In the genomic region with DNA sequence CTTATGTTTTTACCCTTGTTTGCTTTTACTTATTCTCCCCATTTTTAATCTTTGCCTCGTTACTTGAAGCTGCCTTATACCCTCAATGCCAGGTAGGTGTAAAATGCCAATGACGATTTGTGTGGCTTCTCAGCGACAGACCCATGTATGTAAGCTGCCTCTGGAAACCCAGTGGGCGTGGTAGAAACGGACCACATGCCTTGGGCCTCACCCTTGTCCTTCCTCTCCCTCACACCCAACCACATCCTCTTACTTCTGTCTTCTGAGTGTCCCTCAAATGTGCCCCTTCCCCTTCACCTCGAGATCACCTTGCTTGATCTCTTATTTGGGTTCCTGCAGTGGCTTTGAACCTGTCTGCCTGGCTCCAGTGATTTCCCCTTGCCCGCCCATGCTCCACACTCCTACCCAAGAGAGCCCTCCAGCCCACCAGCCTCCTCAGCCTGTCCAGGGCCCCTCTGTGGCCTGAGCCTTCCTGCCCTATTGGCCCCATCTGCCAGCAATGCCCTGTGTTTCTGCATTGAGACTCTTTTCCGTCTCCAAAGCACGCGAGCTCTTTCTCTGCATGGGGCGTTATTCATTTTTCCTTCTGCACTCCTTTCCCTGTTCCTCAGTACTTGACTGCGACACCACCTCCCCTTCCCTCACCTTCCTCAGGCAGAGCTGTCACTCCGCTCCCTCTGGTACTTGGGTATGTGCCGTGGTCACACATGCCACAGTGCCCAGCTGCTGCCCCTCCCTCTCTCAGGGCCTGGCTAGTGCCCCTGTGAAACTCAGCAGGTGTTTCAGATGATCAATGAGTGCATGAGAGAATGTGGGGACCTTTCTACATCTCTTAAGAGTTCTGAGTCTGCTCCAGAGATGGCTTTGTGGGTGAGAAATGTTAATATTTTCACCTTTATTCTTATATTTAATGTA, we compare ENCODE assay signal across 14 cellular contexts.
DNase-seq lines count a peak whose midpoint lies in the region; ATAC-seq, FAIRE-seq and TF ChIP-seq lines count a peak whose summit lies in the region.
"Had no signal": no experiment of that assay in that cellular context is flagged by ENCODE, and none has a peak within 500 bp of the region (broad histone marks: within the 10 kb centered on the region; RNA-seq: fewer than 3 reads in every experiment).

No MANE protein-coding gene starts in this region.

- CTCF ChIA-PET in activated naive CD4-positive, alpha-beta T cell treated with anti-CD3 and anti-CD28 coated beads, Interleukin-2, amount 10 ng/mL, durations not matched to agents 7 days and 5 days (lab: Charles Lee) = interaction anchor here (0.8 to 1.3 kb wide), 2 partner anchors 59 to 143 kb away, joined by 3 read pairs; no protein-coding TSS in a partner anchor
- CTCF ChIA-PET in HepG2 (lab: Yijun Ruan, JAX; ENCODE audit: low intra/inter-chr PET ratio, low total read pairs) = no interaction called here

- H3K36me3 Mint-ChIP-seq in activated naive CD4-positive, alpha-beta T cell treated with anti-CD3 and anti-CD28 coated beads, Interleukin-2, amount 10 ng/mL, durations not matched to agents 7 days and 5 days = no peaks in the 10 kb centered on the region
- H3K36me3 Mint-ChIP-seq: type B pancreatic cell had no signal

- H3K9me3 ChIP-seq in HepG2 (ENCODE audit: low read length) = no peaks in the 10 kb centered on the region

- TF ChIP-seq RAD21 in HepG2 (CRISPR knock-in tag; IDR thresholded peaks at IDR 0.05) = no peak

- 95% methylated on average over 14 of the region's 14 CpGs for WGBS in HepG2 (ENCODE audit: low lambda C conversion rate)

- H2AFZ ChIP-seq in HepG2 (ENCODE audit: low read length) = no peak overlapping the region

- H3K9ac ChIP-seq in HepG2 (ENCODE audit: insufficient read depth, low read depth, low read length) = no peak overlapping the region

- no peaks in the 10 kb centered on the region for H3K27me3 ChIP-seq in HepG2 (ENCODE audit: control insufficient read depth in 1 of 2, insufficient read depth in 2 of 2, low read length in 2 of 2)

- peaks cover 73% of the 10 kb centered on the region for H3K4me1 ChIP-seq in HepG2 (ENCODE audit: insufficient read depth, low read length)

- FAIRE-seq in HepG2 (lab: Jason Lieb, UNC) = no peak

- no peak overlapping the region for H3K27ac Mint-ChIP-seq in activated naive CD4-positive, alpha-beta T cell treated with anti-CD3 and anti-CD28 coated beads, Interleukin-2, amount 10 ng/mL, durations not matched to agents 7 days and 5 days
- H3K27ac Mint-ChIP-seq: T-helper 1 cell treated with Interleukin-12 subunit alpha and Interleukin-12 subunit beta and Interleukin-4 antibody, amounts not matched to agents 30 μg/mL and 1 μg/mL, for 36 hours; type B pancreatic cell had no signal

- H3K27ac ChIP-seq in VCaP (peak overlapping the region; percentile 61), HepG2 (ENCODE audit: extremely low read length, insufficient read depth, low read length) (no peak overlapping the region)

- TF ChIP-seq POLR2A in HepG2 (IDR thresholded peaks at IDR 0.05; ENCODE audit: insufficient read depth in 1 of 2, low read depth in 2 of 2, low read length in 2 of 2) (no peak), GM18505 (IDR thresholded peaks at IDR 0.05; ENCODE audit: borderline replicate concordance, extremely low read depth, insufficient read depth, insufficient read length) (no peak)

- H3K27me3 Mint-ChIP-seq in activated naive CD4-positive, alpha-beta T cell treated with anti-CD3 and anti-CD28 coated beads, Interleukin-2, amount 10 ng/mL, durations not matched to agents 7 days and 5 days = no peaks in the 10 kb centered on the region
- H3K27me3 Mint-ChIP-seq: type B pancreatic cell had no signal

- no peak overlapping the region for H3K4me2 ChIP-seq in HepG2 (ENCODE audit: low read depth, low read length)
- H3K4me2 ChIP-seq: smooth muscle cell had no signal

- H3K36me3 ChIP-seq in HepG2 (replicated peaks in 1 of 2; ENCODE audit: control insufficient read depth in 1 of 2, insufficient read depth in 2 of 2, low read length in 2 of 2) = 0 out of 5 replicates have a peak, but pooled peaks cover 0 to 1% of the 10 kb centered on the region in 2 experiments

- TF ChIP-seq CTCF in VCaP (conservative IDR thresholded peaks at IDR 0.05) (no peak), HepG2 (CRISPR knock-in tag; IDR thresholded peaks at IDR 0.05) (no peak)

- intact Hi-C loops in HepG2 (cut with micrococcal nuclease; ENCODE audit: unreplicated experiment) = loop anchor here (10.0 kb wide), 2 partner anchors 274 to 394 kb away; no protein-coding TSS in a partner anchor

- H3K9me3 Mint-ChIP-seq in activated naive CD4-positive, alpha-beta T cell treated with anti-CD3 and anti-CD28 coated beads, Interleukin-2, amount 10 ng/mL, durations not matched to agents 7 days and 5 days = no peaks in the 10 kb centered on the region
- H3K9me3 Mint-ChIP-seq: neural crest cell; T-helper 1 cell treated with Interleukin-12 subunit alpha and Interleukin-12 subunit beta and Interleukin-4 antibody, amounts not matched to agents 30 μg/mL and 1 μg/mL, for 36 hours; type B pancreatic cell had no signal

- H3K4me3 ChIP-seq in HepG2 (replicated peaks in 1 of 3; ENCODE audit: insufficient read depth in 1 of 3, low read depth in 2 of 3, low read length in 3 of 3) = no peak overlapping the region
- H3K4me3 ChIP-seq: smooth muscle cell had no signal

- no peaks in the 10 kb centered on the region for H4K20me1 ChIP-seq in HepG2 (ENCODE audit: insufficient read depth, low read length)

- ATAC-seq in HepG2 (no peak), GM18505 (IDR thresholded peaks at IDR 0.05; ENCODE audit: unreplicated experiment) (no peak)

- POLR2A ChIA-PET in HepG2 (lab: Yijun Ruan, JAX) = no interaction called here

- TF ChIP-seq EP300 in HepG2 (IDR thresholded peaks at IDR 0.05; ENCODE audit: low read depth in 2 of 2, low read length in 2 of 2) (no peak), HepG2 (CRISPR knock-in tag; IDR thresholded peaks at IDR 0.05; ENCODE audit: borderline replicate concordance) (no peak; the same call in 1 of the 2 replicates)

- DNase-seq in activated naive CD4-positive, alpha-beta T cell treated with anti-CD3 and anti-CD28 coated beads, Interleukin-2, amount 10 ng/mL, durations not matched to agents 7 days and 5 days = peak; percentile 39
- DNase-seq in activated naive CD4-positive, alpha-beta T cell (lab: John Stamatoyannopoulos, UW) = no peak
- DNase-seq in HepG2 (ENCODE audit: low spot score) = no peak
- no peak for DNase-seq in ecto neural progenitor cell (ENCODE audit: low spot score)
- DNase-seq in mesenteric fat pad (ENCODE audit: low spot score) = no peak
- no peak for DNase-seq in HK-2 (ENCODE audit: unreplicated experiment)
- DNase-seq: ACHN, EL had no signal

- H3K4me1 Mint-ChIP-seq in activated naive CD4-positive, alpha-beta T cell treated with anti-CD3 and anti-CD28 coated beads, Interleukin-2, amount 10 ng/mL, durations not matched to agents 7 days and 5 days = peaks cover 29% of the 10 kb centered on the region

- peaks cover 2% of the 10 kb centered on the region for H3K79me2 ChIP-seq in HepG2 (ENCODE audit: insufficient read depth, low read length)

- in situ Hi-C loops in HepG2 (cut with HindIII; ENCODE audit: extremely low pct_ligation_motif_present, low pct_unique_long_range_greater_than_20kb) = loop anchor here (5.0 to 10.0 kb wide), 4 partner anchors 87 to 994 kb away; no protein-coding TSS in a partner anchor

- H3K4me3 Mint-ChIP-seq in activated naive CD4-positive, alpha-beta T cell treated with anti-CD3 and anti-CD28 coated beads, Interleukin-2, amount 10 ng/mL, durations not matched to agents 7 days and 5 days = no peak overlapping the region
- H3K4me3 Mint-ChIP-seq: neural crest cell; T-helper 1 cell treated with Interleukin-12 subunit alpha and Interleukin-12 subunit beta and Interleukin-4 antibody, amounts not matched to agents 30 μg/mL and 1 μg/mL, for 36 hours; type B pancreatic cell had no signal

- BruUV-seq in HepG2 (replicated peaks; lab: Mats Ljungman, UMichigan) = no TSS peak

TF ChIP-seq in HepG2, 621 proteins besides CTCF, POLR2A, EP300 and RAD21:
- TF ChIP-seq SRSF4 (IDR thresholded peaks at IDR 0.05; ENCODE audit: low read depth, low read length, poor library complexity, severe bottlenecking) (no peak), ZSCAN12 (CRISPR knock-in tag; IDR thresholded peaks at IDR 0.05) (no peak), CCAR2 (optimal IDR thresholded peaks at IDR 0.05; ENCODE audit: low read depth, low read length) (no peak), ZNF878 (CRISPR knock-in tag; IDR thresholded peaks at IDR 0.05) (no peak)
- TF ChIP-seq, protein P1, sequence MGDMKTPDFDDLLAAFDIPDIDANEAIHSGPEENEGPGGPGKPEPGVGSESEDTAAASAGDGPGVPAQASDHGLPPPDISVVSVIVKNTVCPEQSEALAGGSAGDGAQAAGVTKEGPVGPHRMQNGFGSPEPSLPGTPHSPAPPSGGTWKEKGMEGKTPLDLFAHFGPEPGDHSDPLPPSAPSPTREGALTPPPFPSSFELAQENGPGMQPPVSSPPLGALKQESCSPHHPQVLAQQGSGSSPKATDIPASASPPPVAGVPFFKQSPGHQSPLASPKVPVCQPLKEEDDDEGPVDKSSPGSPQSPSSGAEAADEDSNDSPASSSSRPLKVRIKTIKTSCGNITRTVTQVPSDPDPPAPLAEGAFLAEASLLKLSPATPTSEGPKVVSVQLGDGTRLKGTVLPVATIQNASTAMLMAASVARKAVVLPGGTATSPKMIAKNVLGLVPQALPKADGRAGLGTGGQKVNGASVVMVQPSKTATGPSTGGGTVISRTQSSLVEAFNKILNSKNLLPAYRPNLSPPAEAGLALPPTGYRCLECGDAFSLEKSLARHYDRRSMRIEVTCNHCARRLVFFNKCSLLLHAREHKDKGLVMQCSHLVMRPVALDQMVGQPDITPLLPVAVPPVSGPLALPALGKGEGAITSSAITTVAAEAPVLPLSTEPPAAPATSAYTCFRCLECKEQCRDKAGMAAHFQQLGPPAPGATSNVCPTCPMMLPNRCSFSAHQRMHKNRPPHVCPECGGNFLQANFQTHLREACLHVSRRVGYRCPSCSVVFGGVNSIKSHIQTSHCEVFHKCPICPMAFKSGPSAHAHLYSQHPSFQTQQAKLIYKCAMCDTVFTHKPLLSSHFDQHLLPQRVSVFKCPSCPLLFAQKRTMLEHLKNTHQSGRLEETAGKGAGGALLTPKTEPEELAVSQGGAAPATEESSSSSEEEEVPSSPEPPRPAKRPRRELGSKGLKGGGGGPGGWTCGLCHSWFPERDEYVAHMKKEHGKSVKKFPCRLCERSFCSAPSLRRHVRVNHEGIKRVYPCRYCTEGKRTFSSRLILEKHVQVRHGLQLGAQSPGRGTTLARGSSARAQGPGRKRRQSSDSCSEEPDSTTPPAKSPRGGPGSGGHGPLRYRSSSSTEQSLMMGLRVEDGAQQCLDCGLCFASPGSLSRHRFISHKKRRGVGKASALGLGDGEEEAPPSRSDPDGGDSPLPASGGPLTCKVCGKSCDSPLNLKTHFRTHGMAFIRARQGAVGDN (CRISPR knock-in tag; IDR thresholded peaks at IDR 0.05) = peak; percentile 22; the same call in 1 of the 2 replicates
TF ChIP-seq in HepG2: peak in this region for 1.
